9 cellular contexts compared by ENCODE assay signal in genomic region chr3:158097571-158098553, GRCh38. TPM values are rescaled to one million over a fixed set of nuclear protein-coding genes. Genes with fewer than 3 reads are reported as not detected.
DNase-seq lines count a peak whose midpoint lies in the region; ATAC-seq and TF ChIP-seq lines count a peak whose summit lies in the region.
"Had no signal": no experiment of that assay in that cellular context is flagged by ENCODE, and none has a peak within 500 bp of the region (broad histone marks: within the 10 kb centered on the region; RNA-seq: fewer than 3 reads in every experiment).

No MANE protein-coding gene starts in this region.

- peak overlapping the region; percentile 73 for H3K4me3 ChIP-seq in Karpas-422 (ENCODE audit: low read length)
- H3K4me3 ChIP-seq: SK-N-MC had no signal

- H3K4me1 Mint-ChIP-seq in T-helper 17 cell (peaks cover 13% of the 10 kb centered on the region), brain (peaks cover 31% of the 10 kb centered on the region)

- ATAC-seq in GM21619 (IDR thresholded peaks at IDR 0.05; ENCODE audit: unreplicated experiment) (peak; percentile 79), T-helper 17 cell (peak; percentile 96)

- no peak for TF ChIP-seq CTCF in brain (conservative IDR thresholded peaks at IDR 0.05)

- H3K4me2 ChIP-seq in Karpas-422 (ENCODE audit: low read depth, low read length, poor library complexity, severe bottlenecking): peak overlapping the region; percentile 100

- H3K27me3 Mint-ChIP-seq in T-helper 17 cell: peaks cover 90% of the 10 kb centered on the region
- H3K27me3 Mint-ChIP-seq in brain: peaks cover 100% of the 10 kb centered on the region

- DNase-seq in DMS79 (lab: John Stamatoyannopoulos, UW) (peak; percentile 69), Karpas-422 (peak; percentile 95), T-helper 17 cell (peak; percentile 53 to 57 (median 56)), left kidney (ENCODE audit: low read depth, low spot score) (peak; percentile 95), cerebellar cortex (ENCODE audit: low spot score) (no peak)
- DNase-seq in stimulated activated CD4-positive, alpha-beta T cell treated with anti-CD3 and anti-CD28 coated beads, Interleukin-4, amount 100 ng/mL, for 4 hours: peak; percentile 50 to 64

- H3K9me3 ChIP-seq in Karpas-422 (ENCODE audit: low read length) (no peaks in the 10 kb centered on the region), T-helper 17 cell (ENCODE audit: control insufficient read depth, low read length, poor library complexity, severe bottlenecking) (peaks cover 3% of the 10 kb centered on the region)

- H3K36me3 ChIP-seq in Karpas-422 (ENCODE audit: insufficient read depth, low read length): peaks cover 7% of the 10 kb centered on the region; the same call in 1 of the 2 replicates

- H3K27me3 ChIP-seq in Karpas-422 (ENCODE audit: low read length): no peaks in the 10 kb centered on the region

- peak overlapping the region; percentile 94 for H3K27ac Mint-ChIP-seq in T-helper 17 cell
- H3K27ac Mint-ChIP-seq in brain: peak overlapping the region in 3 of 5 experiments; percentile 39 to 94 (median 51)

- peaks cover 9% of the 10 kb centered on the region for H3K36me3 Mint-ChIP-seq in T-helper 17 cell (ENCODE audit: low read depth)
- H3K36me3 Mint-ChIP-seq in brain: peaks cover 5% of the 10 kb centered on the region

- H3K9ac ChIP-seq in Karpas-422 (ENCODE audit: low read length): peak overlapping the region; percentile 81

- peak overlapping the region; percentile 84 for H3K4me3 Mint-ChIP-seq in T-helper 17 cell
- H3K4me3 Mint-ChIP-seq in brain: peak overlapping the region; percentile 80 to 93 (median 83)

- H3K27ac ChIP-seq in Karpas-422 (ENCODE audit: low read length): peak overlapping the region; percentile 74
- H3K27ac ChIP-seq: SK-N-MC had no signal

- peaks cover 0 to 16% (median 7%) of the 10 kb centered on the region in 5 experiments for H3K9me3 Mint-ChIP-seq in brain

- H3K79me2 ChIP-seq in Karpas-422 (ENCODE audit: low read length): 0 out of 2 replicates have a peak, but pooled peaks cover 3% of the 10 kb centered on the region

- no peaks in the 10 kb centered on the region for H4K20me1 ChIP-seq in Karpas-422 (ENCODE audit: insufficient read depth, low read depth, low read length)

- H3K4me1 ChIP-seq in Karpas-422 (ENCODE audit: low read length): peaks cover 41% of the 10 kb centered on the region

- H3K9me2 ChIP-seq in Karpas-422 (replicated peaks; ENCODE audit: insufficient read depth, low read length): no peaks in the 10 kb centered on the region

- H2AFZ ChIP-seq in Karpas-422 (ENCODE audit: low read length): peak overlapping the region; percentile 85

RNA-seq across cellular contexts. Expression of gene SHOX2, which starts 8.4 kb away (rescaled TPM):
- total RNA-seq in Karpas-422 (2014; rRNA removed; shearing (Covaris generic); ENCODE audit: low replicate concordance): 7.7 and 11.7 TPM in 2 replicates
- not detected for total RNA-seq in T-helper 17 cell
- 4.9 TPM for polyA plus RNA-seq in brain (ENCODE audit: insufficient read depth, low read depth, low replicate concordance)

RNA-seq across cellular contexts. Expression of gene RSRC1, which starts 12.0 kb away (rescaled TPM):
- 95.2 and 101 TPM in 2 replicates for total RNA-seq in Karpas-422 (2014; rRNA removed; shearing (Covaris generic); ENCODE audit: low replicate concordance)
- total RNA-seq in T-helper 17 cell: 10 to 100 TPM; 30.8 to 31.6 TPM
- 26.7 TPM for polyA plus RNA-seq in brain (ENCODE audit: insufficient read depth, low read depth, low replicate concordance)
